ENCODE assay signal across 18 cellular contexts in the genomic region with DNA sequence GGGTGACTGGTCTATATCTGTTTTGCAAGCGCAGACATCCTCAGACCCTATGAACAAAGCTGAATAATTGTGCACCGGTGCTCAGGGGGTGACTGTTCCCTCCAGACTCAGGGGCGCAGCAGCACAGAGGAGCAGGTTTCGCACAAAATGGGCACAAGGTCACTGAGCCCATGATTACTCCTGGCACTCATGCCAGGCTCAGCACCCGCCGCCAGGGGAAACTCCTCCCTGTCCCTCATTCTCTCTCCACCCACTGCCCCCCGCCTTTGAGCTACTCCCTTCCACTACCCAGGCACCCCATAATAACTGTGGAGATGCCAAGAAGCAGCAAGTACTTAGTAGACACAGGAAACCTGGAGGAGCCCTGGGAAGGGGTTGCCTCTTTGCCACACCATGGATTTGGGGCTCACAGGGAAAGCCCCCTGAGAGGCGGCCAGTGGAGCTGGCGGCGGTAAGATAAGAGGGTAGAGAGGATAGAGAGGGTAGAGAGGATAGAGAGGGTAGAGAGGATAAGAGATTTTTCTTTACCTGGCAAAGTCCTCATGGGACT.
DNase-seq lines count a peak whose midpoint lies in the region; ATAC-seq and TF ChIP-seq lines count a peak whose summit lies in the region.
"Had no signal": no experiment of that assay in that cellular context is flagged by ENCODE, and none has a peak within 500 bp of the region (broad histone marks: within the 10 kb centered on the region; RNA-seq: fewer than 3 reads in every experiment).

No MANE protein-coding gene starts in this region.

- no peak for ATAC-seq in HG02798 (IDR thresholded peaks at IDR 0.05; ENCODE audit: poor library complexity, unreplicated experiment)

- H3K27ac Mint-ChIP-seq in brain, result peak overlapping the region in 3 of 5 experiments; percentile 67 to 78 (median 70)
- H3K27ac Mint-ChIP-seq: CD14-positive monocyte; CD4-positive, alpha-beta memory T cell; CD4-positive, CD25-positive, alpha-beta regulatory T cell; CD8-positive, alpha-beta memory T cell had no signal

- H3K9me3 ChIP-seq in neuronal stem cell (replicated peaks in 1 of 2; ENCODE audit: control insufficient read depth in 2 of 2, insufficient read depth in 1 of 2, low read depth in 1 of 2, low read length in 2 of 2) (no peaks in the 10 kb centered on the region), colonic mucosa (no peaks in the 10 kb centered on the region), GM23248 (ENCODE audit: low read depth) (no peaks in the 10 kb centered on the region)
- H3K9me3 ChIP-seq: BE2C, BLaER1 had no signal

- no peaks in the 10 kb centered on the region for H3F3A ChIP-seq in GM23248 (ENCODE audit: insufficient read depth)

- H2AFZ ChIP-seq in neuronal stem cell (ENCODE audit: low read length), result no peak overlapping the region
- no peak overlapping the region for H2AFZ ChIP-seq in GM23248

- in situ Hi-C loops in GM23248 (cut with MboI), result no loop called here

- H3K27me3 Mint-ChIP-seq in brain, result peaks cover 6% of the 10 kb centered on the region
- H3K27me3 Mint-ChIP-seq: CD4-positive, CD25-positive, alpha-beta regulatory T cell had no signal

- peaks cover 74% of the 10 kb centered on the region for H3K4me1 Mint-ChIP-seq in brain
- H3K4me1 Mint-ChIP-seq: CD4-positive, alpha-beta memory T cell; CD4-positive, CD25-positive, alpha-beta regulatory T cell; CD8-positive, alpha-beta memory T cell had no signal

- H2AK5ac ChIP-seq in neuronal stem cell (ENCODE audit: low read depth, low read length), result peak overlapping the region; percentile 82

- H3K4me1 ChIP-seq in neuronal stem cell (ENCODE audit: control insufficient read depth in 2 of 2, insufficient read depth in 1 of 2, low read depth in 1 of 2, low read length in 2 of 2) (peaks cover 5 to 10% of the 10 kb centered on the region in 2 donors), colonic mucosa (no peaks in the 10 kb centered on the region), GM23248 (ENCODE audit: insufficient read depth) (no peaks in the 10 kb centered on the region)

- no peak for DNase-seq in neuronal stem cell (ENCODE audit: low spot score)
- DNase-seq in colonic mucosa, result no peak
- no peak for DNase-seq in GM23248
- DNase-seq: 8988T; ACHN; BE2C; C1 segment of cervical spinal cord; Calu3; CD4-positive, alpha-beta memory T cell; CD4-positive, CD25-positive, alpha-beta regulatory T cell; CD8-positive, alpha-beta memory T cell; COR-L47; DMS79 treated with DMSO at 0.1 percent for 48 hours; GF-D8 had no signal

- no peaks in the 10 kb centered on the region for H3K79me2 ChIP-seq in GM23248 (ENCODE audit: insufficient read depth)

- no peaks in the 10 kb centered on the region for H3K9me2 ChIP-seq in GM23248 (ENCODE audit: insufficient read depth)

- no peak overlapping the region for H3K14ac ChIP-seq in neuronal stem cell (ENCODE audit: low read length)

- no CpG with 5 or more reads among the region's 10 CpGs for WGBS in neuronal stem cell (ENCODE audit: extremely low coverage in 2 of 2, insufficient read length in 2 of 2, insufficient replicate concordance in 1 of 2), 2 donors
- WGBS in GM23248 (ENCODE audit: low coverage in 1 of 2, low lambda C conversion rate in 2 of 2, missing lambda C conversion rate in 2 of 2), 2 experiments, result 77 to 79% methylated on average over 10 of the region's 10 CpGs

- H3K4me3 ChIP-seq in neuronal stem cell (ENCODE audit: low read length in 2 of 2) (no peak overlapping the region), colonic mucosa (no peak overlapping the region), GM23248 (no peak overlapping the region)
- H3K4me3 ChIP-seq: BLaER1 had no signal

- H2BK5ac ChIP-seq in neuronal stem cell (ENCODE audit: low read length), result peak overlapping the region; percentile 10

- no peak overlapping the region for H2BK15ac ChIP-seq in neuronal stem cell (ENCODE audit: low read length)

- H3K27me3 ChIP-seq in neuronal stem cell (ENCODE audit: control insufficient read depth in 3 of 3, insufficient read depth in 3 of 3, low read depth in 1 of 3, low read length in 3 of 3), result no peaks in the 10 kb centered on the region
- H3K27me3 ChIP-seq in colonic mucosa, result no peaks in the 10 kb centered on the region
- H3K27me3 ChIP-seq in GM23248 (replicated peaks; ENCODE audit: insufficient read depth), result no peaks in the 10 kb centered on the region
- H3K27me3 ChIP-seq: BE2C had no signal

- no peak overlapping the region for H4K91ac ChIP-seq in neuronal stem cell (ENCODE audit: low read depth, low read length, poor library complexity)

- no peak overlapping the region for H4K8ac ChIP-seq in neuronal stem cell (ENCODE audit: low read depth, low read length)

- H4K20me1 ChIP-seq in GM23248 (ENCODE audit: insufficient read depth), result no peaks in the 10 kb centered on the region
- H4K20me1 ChIP-seq: BLaER1 had no signal

- H3K9ac ChIP-seq in neuronal stem cell (ENCODE audit: low read depth, low read length, poor library complexity), result no peak overlapping the region
- H3K9ac ChIP-seq in colonic mucosa (ENCODE audit: low read depth in 2 of 2, low read length in 2 of 2), result no peak overlapping the region
- H3K9ac ChIP-seq in GM23248, result no peak overlapping the region
- H3K9ac ChIP-seq: BLaER1 had no signal

- no peak overlapping the region for H3K23ac ChIP-seq in neuronal stem cell (ENCODE audit: low read depth, low read length, poor library complexity)

- peaks cover 2% of the 10 kb centered on the region for H3K79me1 ChIP-seq in neuronal stem cell (ENCODE audit: low read depth, low read length)

- peaks cover 6% of the 10 kb centered on the region for H3K36me3 Mint-ChIP-seq in brain
- H3K36me3 Mint-ChIP-seq: CD14-positive monocyte; CD4-positive, alpha-beta memory T cell; CD4-positive, CD25-positive, alpha-beta regulatory T cell; CD8-positive, alpha-beta memory T cell had no signal

- H3K36me3 ChIP-seq in neuronal stem cell (replicated peaks in 1 of 2; ENCODE audit: control insufficient read depth in 2 of 2, insufficient read depth in 2 of 2, low read length in 2 of 2) (no peaks in the 10 kb centered on the region), colonic mucosa (no peaks in the 10 kb centered on the region), GM23248 (ENCODE audit: low read depth) (no peaks in the 10 kb centered on the region)
- H3K36me3 ChIP-seq: BE2C, BLaER1 had no signal

- no peak overlapping the region for H2BK12ac ChIP-seq in neuronal stem cell (ENCODE audit: low read length)

- H3K18ac ChIP-seq in neuronal stem cell (ENCODE audit: low read length), result no peak overlapping the region

- H3K9me3 Mint-ChIP-seq in brain, result peaks cover 0 to 6% (median 0%) of the 10 kb centered on the region in 5 experiments
- H3K9me3 Mint-ChIP-seq: CD14-positive monocyte; CD4-positive, CD25-positive, alpha-beta regulatory T cell; CD8-positive, alpha-beta memory T cell had no signal

- H3K4me2 ChIP-seq in neuronal stem cell (ENCODE audit: insufficient read depth, low read length, poor library complexity, severe bottlenecking) (no peak overlapping the region), GM23248 (ENCODE audit: unreplicated experiment) (no peak overlapping the region)

- intact Hi-C loops in colonic mucosa (cut with DNase I), result no loop called here

- TF ChIP-seq CTCF in brain (conservative IDR thresholded peaks at IDR 0.05) (no peak), colonic mucosa (IDR thresholded peaks at IDR 0.05) (no peak)

- H3K4ac ChIP-seq in neuronal stem cell (ENCODE audit: low read length), result no peak overlapping the region

- peak overlapping the region in 1 of 5 experiments; percentile 10 for H3K4me3 Mint-ChIP-seq in brain
- H3K4me3 Mint-ChIP-seq: CD14-positive monocyte; CD4-positive, alpha-beta memory T cell; CD4-positive, CD25-positive, alpha-beta regulatory T cell; CD8-positive, alpha-beta memory T cell had no signal

- H3K27ac ChIP-seq in neuronal stem cell (replicated peaks; ENCODE audit: low read length) (no peak overlapping the region), colonic mucosa (no peak overlapping the region), GM23248 (no peak overlapping the region)
- H3K27ac ChIP-seq: BLaER1 had no signal

- no peak overlapping the region for H2BK120ac ChIP-seq in neuronal stem cell (ENCODE audit: low read depth, low read length)
